ENCODE assay signal across 8 cellular contexts in the genomic region with DNA sequence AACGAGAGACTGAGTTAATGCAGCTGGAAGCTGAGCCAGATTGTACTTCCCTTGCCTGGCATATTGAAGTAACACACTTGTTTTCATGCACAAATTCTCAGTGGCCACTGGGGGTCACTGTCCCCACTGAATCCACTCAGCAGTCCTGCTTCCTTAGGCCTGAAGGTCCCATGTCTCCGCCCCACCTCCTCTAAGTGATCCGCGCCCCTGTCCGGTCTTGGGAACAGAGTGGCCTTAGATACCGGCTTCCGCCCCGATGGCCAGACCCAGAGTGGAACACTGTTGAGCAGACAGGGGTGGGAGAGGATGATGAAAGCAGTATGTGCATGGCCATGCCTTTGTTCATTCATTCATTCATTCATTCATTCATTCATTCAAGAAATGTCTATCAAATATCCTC. TPM values are rescaled to one million over a fixed set of nuclear protein-coding genes. Genes with fewer than 3 reads are reported as not detected.
DNase-seq lines count a peak whose midpoint lies in the region; ATAC-seq and TF ChIP-seq lines count a peak whose summit lies in the region.

No MANE protein-coding gene starts in this region.

- ATAC-seq in HG03571 (IDR thresholded peaks at IDR 0.05; ENCODE audit: unreplicated experiment) = no peak

- 11% methylated on average over 8 of the region's 8 CpGs for WGBS in liver

- no peaks in the 10 kb centered on the region for H3K36me3 ChIP-seq in liver (ENCODE audit: control insufficient read depth in 4 of 4, insufficient read depth in 3 of 4, low read depth in 1 of 4, low read length in 3 of 4)

- no peak overlapping the region for H3K27ac ChIP-seq in liver (ENCODE audit: low read depth in 1 of 2, low read length in 2 of 2)

- no peak overlapping the region for H3K9ac ChIP-seq in liver (ENCODE audit: low read depth in 1 of 2, low read length in 2 of 2)

- no peak overlapping the region for H3K4me3 ChIP-seq in liver (ENCODE audit: low read depth in 1 of 3, low read length in 3 of 3)

- H3K27ac Mint-ChIP-seq in CD14-positive monocyte = no peak overlapping the region

- no peak overlapping the region for H3K4me3 Mint-ChIP-seq in CD14-positive monocyte

- peak; percentile 82 for DNase-seq in CD14-positive monocyte (ENCODE audit: low spot score)
- DNase-seq in HCEC 1CT = peak; percentile 85
- DNase-seq in NCI-H2227 treated with DMSO at 0.1 percent for 48 hours (lab: John Stamatoyannopoulos, UW) = peak; percentile 41
- DNase-seq in activated CD4-positive, alpha-beta T cell treated with anti-CD3 and anti-CD28 coated beads for 1 hour = peak; percentile 28
- DNase-seq in dermis blood vessel endothelial cell = peak; percentile 97
- peak; percentile 21 for DNase-seq in stimulated activated CD8-positive, alpha-beta memory T cell treated with anti-CD3 and anti-CD28 coated beads, Interleukin-12 subunit alpha, Interleukin-12 subunit beta, amount 100 ng/mL, for 1 hour (ENCODE audit: low read depth)

- TF ChIP-seq CTCF in CD14-positive monocyte (IDR thresholded peaks at IDR 0.05) (peak; percentile 74), liver (IDR thresholded peaks at IDR 0.05; ENCODE audit: low read depth, low read length, missing input control) (peak; percentile 77)

- H3K36me3 Mint-ChIP-seq in CD14-positive monocyte = peaks cover 12 to 27% of the 10 kb centered on the region in 2 donors

- no peaks in the 10 kb centered on the region for H3K9me3 Mint-ChIP-seq in CD14-positive monocyte

- H3K27me3 ChIP-seq in liver (ENCODE audit: control insufficient read depth in 4 of 4, insufficient read depth in 4 of 4, low read length in 3 of 4) = no peaks in the 10 kb centered on the region

- peaks cover 0 to 4% (median 0%) of the 10 kb centered on the region in 3 donors for H3K27me3 Mint-ChIP-seq in CD14-positive monocyte (ENCODE audit: low read depth in 3 of 3)

- TF ChIP-seq RAD21 in liver (IDR thresholded peaks at IDR 0.05) = peak; percentile 93 to 97

- H3K4me1 ChIP-seq in liver (ENCODE audit: control insufficient read depth in 4 of 4, insufficient read depth in 4 of 4, low read length in 3 of 4) = peaks cover 0 to 11% (median 3%) of the 10 kb centered on the region in 4 donors

- H3K9me3 ChIP-seq in liver (ENCODE audit: control insufficient read depth in 4 of 4, low read length in 3 of 4) = no peaks in the 10 kb centered on the region

- intact Hi-C loops in CD14-positive monocyte (cut with micrococcal nuclease) = loop anchor here in 1 of 2 donors (2.0 to 10.0 kb wide), 3 partner anchors 37 to 507 kb away; no protein-coding TSS in a partner anchor

- H3K4me1 Mint-ChIP-seq in CD14-positive monocyte = peaks cover 8% of the 10 kb centered on the region

TF ChIP-seq in liver, 16 proteins besides CTCF, POLR2A, EP300 and RAD21:
- no peak for TF ChIP-seq JUND (IDR thresholded peaks at IDR 0.05)
- TF ChIP-seq, protein P1, sequence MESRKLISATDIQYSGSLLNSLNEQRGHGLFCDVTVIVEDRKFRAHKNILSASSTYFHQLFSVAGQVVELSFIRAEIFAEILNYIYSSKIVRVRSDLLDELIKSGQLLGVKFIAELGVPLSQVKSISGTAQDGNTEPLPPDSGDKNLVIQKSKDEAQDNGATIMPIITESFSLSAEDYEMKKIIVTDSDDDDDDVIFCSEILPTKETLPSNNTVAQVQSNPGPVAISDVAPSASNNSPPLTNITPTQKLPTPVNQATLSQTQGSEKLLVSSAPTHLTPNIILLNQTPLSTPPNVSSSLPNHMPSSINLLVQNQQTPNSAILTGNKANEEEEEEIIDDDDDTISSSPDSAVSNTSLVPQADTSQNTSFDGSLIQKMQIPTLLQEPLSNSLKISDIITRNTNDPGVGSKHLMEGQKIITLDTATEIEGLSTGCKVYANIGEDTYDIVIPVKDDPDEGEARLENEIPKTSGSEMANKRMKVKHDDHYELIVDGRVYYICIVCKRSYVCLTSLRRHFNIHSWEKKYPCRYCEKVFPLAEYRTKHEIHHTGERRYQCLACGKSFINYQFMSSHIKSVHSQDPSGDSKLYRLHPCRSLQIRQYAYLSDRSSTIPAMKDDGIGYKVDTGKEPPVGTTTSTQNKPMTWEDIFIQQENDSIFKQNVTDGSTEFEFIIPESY (IDR thresholded peaks at IDR 0.05) = no peak
- TF ChIP-seq, protein P2, sequence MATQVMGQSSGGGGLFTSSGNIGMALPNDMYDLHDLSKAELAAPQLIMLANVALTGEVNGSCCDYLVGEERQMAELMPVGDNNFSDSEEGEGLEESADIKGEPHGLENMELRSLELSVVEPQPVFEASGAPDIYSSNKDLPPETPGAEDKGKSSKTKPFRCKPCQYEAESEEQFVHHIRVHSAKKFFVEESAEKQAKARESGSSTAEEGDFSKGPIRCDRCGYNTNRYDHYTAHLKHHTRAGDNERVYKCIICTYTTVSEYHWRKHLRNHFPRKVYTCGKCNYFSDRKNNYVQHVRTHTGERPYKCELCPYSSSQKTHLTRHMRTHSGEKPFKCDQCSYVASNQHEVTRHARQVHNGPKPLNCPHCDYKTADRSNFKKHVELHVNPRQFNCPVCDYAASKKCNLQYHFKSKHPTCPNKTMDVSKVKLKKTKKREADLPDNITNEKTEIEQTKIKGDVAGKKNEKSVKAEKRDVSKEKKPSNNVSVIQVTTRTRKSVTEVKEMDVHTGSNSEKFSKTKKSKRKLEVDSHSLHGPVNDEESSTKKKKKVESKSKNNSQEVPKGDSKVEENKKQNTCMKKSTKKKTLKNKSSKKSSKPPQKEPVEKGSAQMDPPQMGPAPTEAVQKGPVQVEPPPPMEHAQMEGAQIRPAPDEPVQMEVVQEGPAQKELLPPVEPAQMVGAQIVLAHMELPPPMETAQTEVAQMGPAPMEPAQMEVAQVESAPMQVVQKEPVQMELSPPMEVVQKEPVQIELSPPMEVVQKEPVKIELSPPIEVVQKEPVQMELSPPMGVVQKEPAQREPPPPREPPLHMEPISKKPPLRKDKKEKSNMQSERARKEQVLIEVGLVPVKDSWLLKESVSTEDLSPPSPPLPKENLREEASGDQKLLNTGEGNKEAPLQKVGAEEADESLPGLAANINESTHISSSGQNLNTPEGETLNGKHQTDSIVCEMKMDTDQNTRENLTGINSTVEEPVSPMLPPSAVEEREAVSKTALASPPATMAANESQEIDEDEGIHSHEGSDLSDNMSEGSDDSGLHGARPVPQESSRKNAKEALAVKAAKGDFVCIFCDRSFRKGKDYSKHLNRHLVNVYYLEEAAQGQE (IDR thresholded peaks at IDR 0.05) = no peak
- TF ChIP-seq NR2F2 (IDR thresholded peaks at IDR 0.05) = peak; percentile 54
- peak in 1 of 2 donors; percentile 22 for TF ChIP-seq RXRA (IDR thresholded peaks at IDR 0.05)
- no peak for TF ChIP-seq FOXA1 (IDR thresholded peaks at IDR 0.05)
- TF ChIP-seq, protein P3, sequence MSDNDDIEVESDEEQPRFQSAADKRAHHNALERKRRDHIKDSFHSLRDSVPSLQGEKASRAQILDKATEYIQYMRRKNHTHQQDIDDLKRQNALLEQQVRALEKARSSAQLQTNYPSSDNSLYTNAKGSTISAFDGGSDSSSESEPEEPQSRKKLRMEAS (IDR thresholded peaks at IDR 0.05) = no peak
- no peak for TF ChIP-seq TAF1 (conservative IDR thresholded peaks at IDR 0.05)
- TF ChIP-seq FOXA2 (IDR thresholded peaks at IDR 0.05) = no peak
- TF ChIP-seq GABPA (IDR thresholded peaks at IDR 0.05 in 1 of 2, conservative IDR thresholded peaks at IDR 0.05 in 1 of 2) = no peak
- TF ChIP-seq YY1 (IDR thresholded peaks at IDR 0.05) = no peak
- TF ChIP-seq, protein P4, sequence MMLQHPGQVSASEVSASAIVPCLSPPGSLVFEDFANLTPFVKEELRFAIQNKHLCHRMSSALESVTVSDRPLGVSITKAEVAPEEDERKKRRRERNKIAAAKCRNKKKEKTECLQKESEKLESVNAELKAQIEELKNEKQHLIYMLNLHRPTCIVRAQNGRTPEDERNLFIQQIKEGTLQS (IDR thresholded peaks at IDR 0.05) = no peak
- peak in 1 of 2 donors; percentile 8 for TF ChIP-seq HNF4A (conservative IDR thresholded peaks at IDR 0.05)
- TF ChIP-seq EGR1 (IDR thresholded peaks at IDR 0.05; ENCODE audit: low read depth in 2 of 2) = no peak
- no peak for TF ChIP-seq HNF4G (IDR thresholded peaks at IDR 0.05)
- TF ChIP-seq SP1 (IDR thresholded peaks at IDR 0.05) = peak; percentile 12

RNA-seq across cellular contexts. Expression of a gene that starts 34.8 kb away (rescaled TPM):
- polyA plus RNA-seq in CD14-positive monocyte = not detected
- 2.2 and 5.8 TPM in 2 replicates for total RNA-seq in dermis blood vessel endothelial cell
- total RNA-seq in liver = 1 to 10 TPM in 1 of 2 donors, under 1 TPM in 1; 0.33 to 2.7 TPM
- polyA plus RNA-seq in liver = under 1 TPM; 0.46 to 0.53 TPM

RNA-seq across cellular contexts. Expression of a gene that starts 59.9 kb away (rescaled TPM):
- polyA plus RNA-seq in CD14-positive monocyte = not detected
- total RNA-seq in dermis blood vessel endothelial cell = 0.09 and 0.34 TPM in 2 replicates
- 10 to 100 TPM; 13.6 to 19.4 TPM for total RNA-seq in liver
- polyA plus RNA-seq in liver = 10 to 100 TPM in 1 of 2 donors, 1 to 10 TPM in 1; 6.3 to 13.2 TPM

Comparison
In these comparisons a context has a peak if more than half of its experiments do, and no peak if none do; other contexts are left out.
1. DNase-seq: peak in every context shown above with its lines; median percentile 97 in dermis blood vessel endothelial cell; 85 in HCEC 1CT; 82 in CD14-positive monocyte; 41 in NCI-H2227 treated with DMSO at 0.1 percent for 48 hours; 28 in activated CD4-positive, alpha-beta T cell treated with anti-CD3 and anti-CD28 coated beads for 1 hour; 21 in stimulated activated CD8-positive, alpha-beta memory T cell treated with anti-CD3 and anti-CD28 coated beads, Interleukin-12 subunit alpha, Interleukin-12 subunit beta, amount 100 ng/mL, for 1 hour.
2. RNA of a gene that starts 59.9 kb away (total RNA-seq): 13.6 to 19.4 TPM in liver; 0.09 to 0.34 TPM in dermis blood vessel endothelial cell; every median in the first group is over 10 times any median in the second.